8 cellular contexts compared by ENCODE assay signal in the genomic region with DNA sequence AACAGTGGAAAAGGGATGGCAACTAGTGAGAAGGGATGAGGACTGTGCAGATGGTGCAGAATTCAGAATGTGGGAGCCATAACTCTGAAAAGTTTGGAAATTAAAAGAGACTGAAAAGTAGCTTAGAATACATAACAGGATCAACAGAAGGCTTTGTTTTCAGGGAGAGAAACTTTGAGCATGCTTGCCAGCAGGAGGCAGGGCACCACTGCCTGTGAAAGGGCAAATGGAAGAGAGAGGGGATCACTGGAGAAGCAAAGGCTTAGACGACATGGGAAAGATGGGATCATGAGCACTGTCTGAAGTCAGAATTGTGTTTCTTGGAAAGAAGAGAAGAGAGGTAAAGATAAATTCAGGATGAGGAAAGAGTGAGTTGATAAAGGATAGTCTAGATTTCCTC.
A peak's percentile ranks its signal among the peaks of the same experiment; 100 is the strongest.
DNase-seq lines count a peak whose midpoint lies in the region; ATAC-seq and TF ChIP-seq lines count a peak whose summit lies in the region.

No MANE protein-coding gene starts in this region.

- ATAC-seq in GM18519 (IDR thresholded peaks at IDR 0.05; ENCODE audit: low FRiP score, unreplicated experiment): no peak

- H3K27ac ChIP-seq in C4-2B: no peak overlapping the region

- TF ChIP-seq CTCF in C4-2B (conservative IDR thresholded peaks at IDR 0.05): peak; percentile 37

- DNase-seq in LHCN-M2 (ENCODE audit: low read depth) (peak; percentile 62), dermis blood vessel endothelial cell (peak; percentile 82), myocyte (ENCODE audit: low read depth) (peak; percentile 53), LoVo (ENCODE audit: low spot score) (no peak)
- no peak for DNase-seq in stimulated activated CD4-positive, alpha-beta T cell treated with anti-CD3 and anti-CD28 coated beads, Interleukin-4, amount 100 ng/mL, for 1 hour
- DNase-seq in stimulated activated naive CD4-positive, alpha-beta T cell (lab: John Stamatoyannopoulos, UW): no peak

Comparison
In these comparisons a context has a peak if more than half of its experiments do, and no peak if none do; other contexts are left out.
1. DNase-seq: peak in LHCN-M2 (single experiment), dermis blood vessel endothelial cell (single experiment) and myocyte (single experiment); none in LoVo (single experiment), stimulated activated CD4-positive, alpha-beta T cell treated with anti-CD3 and anti-CD28 coated beads, Interleukin-4, amount 100 ng/mL, for 1 hour (single experiment) and stimulated activated naive CD4-positive, alpha-beta T cell (0 of 6).